Comparison of ENCODE assay signal across 8 cellular contexts in genomic region chr20:4973330-4974097, GRCh38. TPM values are rescaled to one million over a fixed set of nuclear protein-coding genes. Genes with fewer than 3 reads are reported as not detected.
A peak's percentile ranks its signal among the peaks of the same experiment; 100 is the strongest.
DNase-seq lines count a peak whose midpoint lies in the region; ATAC-seq and TF ChIP-seq lines count a peak whose summit lies in the region.

No MANE protein-coding gene starts in this region.

- peaks cover 5% of the 10 kb centered on the region for H3K4me1 Mint-ChIP-seq in endodermal cell

- H3K4me2 ChIP-seq in KMS-11 (peak overlapping the region; percentile 66), skeletal muscle satellite cell (ENCODE audit: low read length) (peak overlapping the region; percentile 66)

- DNase-seq in GF-D8 (lab: John Stamatoyannopoulos, UW) (peak; percentile 55), glomerular visceral epithelial cell (ENCODE audit: extremely low spot score) (peak; percentile 87), endodermal cell (no peak), DMS 273 (lab: John Stamatoyannopoulos, UW; ENCODE audit: unreplicated experiment) (no peak)
- peak; percentile 59 to 71 for DNase-seq in activated T-cell treated with anti-CD3 and anti-CD28 coated beads, Interleukin-2, amount 50 U/mL, for 48 hours

- no peak overlapping the region for H2AFZ ChIP-seq in KMS-11 (ENCODE audit: low read depth)

- H3K27ac ChIP-seq in KMS-11 = peak overlapping the region; percentile 71
- no peak overlapping the region for H3K27ac ChIP-seq in endodermal cell (ENCODE audit: low read depth, low read length)

- H3K9ac ChIP-seq in KMS-11 = peak overlapping the region; percentile 29; the same call in 1 of the 2 replicates
- peak overlapping the region; percentile 31 for H3K9ac ChIP-seq in skeletal muscle satellite cell (ENCODE audit: low read depth, low read length)
- H3K9ac ChIP-seq in endodermal cell (ENCODE audit: extremely low read depth, low read length, poor library complexity, severe bottlenecking) = no peak overlapping the region

- peaks cover 6% of the 10 kb centered on the region for H3K36me3 Mint-ChIP-seq in endodermal cell (ENCODE audit: low read depth)

- peaks cover 25% of the 10 kb centered on the region for H3K4me1 ChIP-seq in KMS-11 (ENCODE audit: low read depth, poor library complexity, severe bottlenecking)
- peaks cover 16% of the 10 kb centered on the region for H3K4me1 ChIP-seq in skeletal muscle satellite cell (ENCODE audit: control insufficient read depth, insufficient read depth, low read length)
- peaks cover 5% of the 10 kb centered on the region for H3K4me1 ChIP-seq in endodermal cell (ENCODE audit: control insufficient read depth, insufficient read depth, low read length)

- H3K9me3 Mint-ChIP-seq in endodermal cell = no peaks in the 10 kb centered on the region

- no peaks in the 10 kb centered on the region for H4K20me1 ChIP-seq in KMS-11 (ENCODE audit: insufficient read depth)

- H3K79me2 ChIP-seq in KMS-11 (ENCODE audit: insufficient read depth, low read depth) = no peaks in the 10 kb centered on the region; the same call in 1 of the 2 replicates

- ATAC-seq in GM21737 (IDR thresholded peaks at IDR 0.05; ENCODE audit: unreplicated experiment) = peak; percentile 81

- H3K27me3 ChIP-seq in KMS-11 (ENCODE audit: insufficient read depth, low read depth) (no peaks in the 10 kb centered on the region), skeletal muscle satellite cell (ENCODE audit: control insufficient read depth, insufficient read depth, low read length) (no peaks in the 10 kb centered on the region), endodermal cell (ENCODE audit: control insufficient read depth, insufficient read depth, low read length, poor library complexity, severe bottlenecking) (no peaks in the 10 kb centered on the region)

- H3K9me3 ChIP-seq in skeletal muscle satellite cell (replicated peaks; ENCODE audit: low read length) (no peaks in the 10 kb centered on the region), endodermal cell (ENCODE audit: control insufficient read depth, low read length) (no peaks in the 10 kb centered on the region)

- H3K36me3 ChIP-seq in KMS-11 (ENCODE audit: insufficient read depth) (no peaks in the 10 kb centered on the region), skeletal muscle satellite cell (ENCODE audit: insufficient read depth, low read length) (no peaks in the 10 kb centered on the region), endodermal cell (ENCODE audit: control insufficient read depth, insufficient read depth, low read length) (peaks cover 8% of the 10 kb centered on the region)

- H3K4me3 ChIP-seq in KMS-11 (IDR thresholded peaks at IDR 0.05; ENCODE audit: insufficient read depth, low read depth, low read length) (no peak overlapping the region), skeletal muscle satellite cell (ENCODE audit: low read length) (peak overlapping the region; percentile 62), endodermal cell (ENCODE audit: low read length) (no peak overlapping the region)

- 94 to 97% methylated on average over 11 of the region's 11 CpGs for WGBS in endodermal cell (ENCODE audit: insufficient coverage in 1 of 2, insufficient read length in 1 of 2), 2 experiments

- H3K27me3 Mint-ChIP-seq in endodermal cell (ENCODE audit: insufficient read depth) = no peaks in the 10 kb centered on the region

- no peak overlapping the region for H3K27ac Mint-ChIP-seq in endodermal cell

- no peak for TF ChIP-seq CTCF in KMS-11 (conservative IDR thresholded peaks at IDR 0.05; ENCODE audit: low read depth, low read length)
- TF ChIP-seq CTCF in endodermal cell (conservative IDR thresholded peaks at IDR 0.05) = no peak

- no peak overlapping the region for H3K4me3 Mint-ChIP-seq in endodermal cell

RNA-seq across cellular contexts. Expression of gene SLC23A2, which starts 27.8 kb away (rescaled TPM):
- 9.6 and 10.9 TPM in 2 replicates for total RNA-seq in skeletal muscle satellite cell (2012; rRNA removed)
- 10 to 100 TPM; 12.3 to 13.7 TPM for total RNA-seq in endodermal cell
- 12.2 TPM for polyA plus RNA-seq in endodermal cell (2013, experiment 1 of 2)
- 10.7 TPM for polyA plus RNA-seq in endodermal cell (2013, experiment 2 of 2)

Comparison
In these comparisons a context has a peak if more than half of its experiments do, and no peak if none do; other contexts are left out.
1. DNase-seq: peak in GF-D8 (single experiment), activated T-cell treated with anti-CD3 and anti-CD28 coated beads, Interleukin-2, amount 50 U/mL, for 48 hours (2 of 2) and glomerular visceral epithelial cell (single experiment); none in endodermal cell (single experiment) and DMS 273 (single experiment).